ENCODE assay signal across 22 cellular contexts in genomic region chr22:46481386-46481785, GRCh38.
"Had no signal": no experiment of that assay in that cellular context is flagged by ENCODE, and none has a peak within 500 bp of the region (broad histone marks: within the 10 kb centered on the region; RNA-seq: fewer than 3 reads in every experiment).

No MANE protein-coding gene starts in this region.

- H3K4me1 Mint-ChIP-seq: activated naive CD4-positive, alpha-beta T cell treated with anti-CD3 and anti-CD28 coated beads, Interleukin-2, amount 10 ng/mL, durations not matched to agents 7 days and 5 days had no signal

- H3K27me3 ChIP-seq: brain microvascular endothelial cell, cardiac muscle cell had no signal

- H3K36me3 ChIP-seq: brain microvascular endothelial cell, cardiac muscle cell had no signal

- H3K27ac ChIP-seq: brain microvascular endothelial cell, cardiac muscle cell, SK-N-MC had no signal

- DNase-seq: activated CD4-positive, alpha-beta T cell treated with anti-CD3 and anti-CD28 coated beads for 4 hours; activated CD8-positive, alpha-beta memory T cell treated with anti-CD3 and anti-CD28 coated beads, Interleukin-2, amount 50 U/mL, for 4 hours; activated CD8-positive, alpha-beta T cell treated with anti-CD3 and anti-CD28 coated beads for 36 hours; activated gamma-delta T cell treated with Interleukin-2 at 50 U/mL for 16 hours; activated naive CD4-positive, alpha-beta T cell treated with anti-CD3 and anti-CD28 coated beads, Interleukin-2, amount 10 ng/mL, durations not matched to agents 7 days and 5 days; activated naive CD8-positive, alpha-beta T cell treated with anti-CD3 and anti-CD28 coated beads for 36 hours; activated T-cell treated with anti-CD3 and anti-CD28 coated beads, Interleukin-2, amount 50 U/mL, for 72 hours; brain microvascular endothelial cell; NCI-H1092 treated with DMSO at 0.1 percent for 48 hours; NCI-H1417 treated with DMSO at 0.1 percent for 48 hours; NCI-H1694 treated with DMSO at 0.1 percent for 48 hours; NCI-H2081 treated with DMSO at 0.1 percent for 48 hours; NCI-H226; NCI-H510A treated with DMSO at 0.1 percent for 48 hours; NCI-H69; PC-3 had no signal

- ATAC-seq: activated CD4-positive, CD25-positive, alpha-beta regulatory T cell treated with anti-CD3 and anti-CD28 coated beads, Interleukin-2, amount 50 U/mL, for 24 hours; activated CD8-positive, alpha-beta T cell treated with anti-CD3 and anti-CD28 coated beads for 36 hours; activated T-cell treated with anti-CD3 and anti-CD28 coated beads, Interleukin-2, amount 50 U/mL, for 72 hours; PC-3 had no signal

- H3K4me3 ChIP-seq: cardiac muscle cell, SK-N-MC had no signal

- H3K36me3 Mint-ChIP-seq: activated naive CD4-positive, alpha-beta T cell treated with anti-CD3 and anti-CD28 coated beads, Interleukin-2, amount 10 ng/mL, durations not matched to agents 7 days and 5 days; activated naive CD8-positive, alpha-beta T cell treated with anti-CD3 and anti-CD28 coated beads for 36 hours had no signal

- H3K4me3 Mint-ChIP-seq: activated CD8-positive, alpha-beta T cell treated with anti-CD3 and anti-CD28 coated beads for 36 hours; activated naive CD4-positive, alpha-beta T cell treated with anti-CD3 and anti-CD28 coated beads, Interleukin-2, amount 10 ng/mL, durations not matched to agents 7 days and 5 days; activated naive CD8-positive, alpha-beta T cell treated with anti-CD3 and anti-CD28 coated beads for 36 hours; activated T-cell treated with anti-CD3 and anti-CD28 coated beads, Interleukin-2, amount 50 U/mL, for 72 hours; dendritic cell treated with granulocyte-macrophage colony-stimulating factor and Interleukin-4, amounts not matched to agents 40 ng/mL and 50 ng/mL, for 4 days; T-helper 1 cell treated with Interleukin-12 subunit alpha and Interleukin-12 subunit beta and Interleukin-4 antibody, amounts not matched to agents 30 μg/mL and 1 μg/mL, for 36 hours had no signal

- H3K9me3 Mint-ChIP-seq: activated naive CD4-positive, alpha-beta T cell treated with anti-CD3 and anti-CD28 coated beads, Interleukin-2, amount 10 ng/mL, durations not matched to agents 7 days and 5 days; activated naive CD8-positive, alpha-beta T cell treated with anti-CD3 and anti-CD28 coated beads for 36 hours; activated T-cell treated with anti-CD3 and anti-CD28 coated beads, Interleukin-2, amount 50 U/mL, for 72 hours; activated T-helper 2 cell treated with anti-CD3 and anti-CD28 coated beads, Interferon-gamma antibody, Interleukin-2, Interleukin-4, amounts not matched to agents 10 μg/mL and 5 μg/mL and 100 μg/mL, durations not matched to agents 14 hours and 24 hours and 36 hours; dendritic cell treated with granulocyte-macrophage colony-stimulating factor and Interleukin-4, amounts not matched to agents 40 ng/mL and 50 ng/mL, for 4 days; T-helper 1 cell treated with Interleukin-12 subunit alpha and Interleukin-12 subunit beta and Interleukin-4 antibody, amounts not matched to agents 30 μg/mL and 1 μg/mL, for 36 hours had no signal

- H3K27ac Mint-ChIP-seq: activated CD8-positive, alpha-beta T cell treated with anti-CD3 and anti-CD28 coated beads for 36 hours; activated naive CD4-positive, alpha-beta T cell treated with anti-CD3 and anti-CD28 coated beads, Interleukin-2, amount 10 ng/mL, durations not matched to agents 7 days and 5 days; activated naive CD8-positive, alpha-beta T cell treated with anti-CD3 and anti-CD28 coated beads for 36 hours; activated T-cell treated with anti-CD3 and anti-CD28 coated beads, Interleukin-2, amount 50 U/mL, for 72 hours; activated T-helper 2 cell treated with anti-CD3 and anti-CD28 coated beads, Interferon-gamma antibody, Interleukin-2, Interleukin-4, amounts not matched to agents 10 μg/mL and 5 μg/mL and 100 μg/mL, durations not matched to agents 14 hours and 24 hours and 36 hours; dendritic cell treated with granulocyte-macrophage colony-stimulating factor and Interleukin-4, amounts not matched to agents 40 ng/mL and 50 ng/mL, for 4 days; T-helper 1 cell treated with Interleukin-12 subunit alpha and Interleukin-12 subunit beta and Interleukin-4 antibody, amounts not matched to agents 30 μg/mL and 1 μg/mL, for 36 hours had no signal
